Comparison of ENCODE assay signal across 21 cellular contexts in the genomic region with DNA sequence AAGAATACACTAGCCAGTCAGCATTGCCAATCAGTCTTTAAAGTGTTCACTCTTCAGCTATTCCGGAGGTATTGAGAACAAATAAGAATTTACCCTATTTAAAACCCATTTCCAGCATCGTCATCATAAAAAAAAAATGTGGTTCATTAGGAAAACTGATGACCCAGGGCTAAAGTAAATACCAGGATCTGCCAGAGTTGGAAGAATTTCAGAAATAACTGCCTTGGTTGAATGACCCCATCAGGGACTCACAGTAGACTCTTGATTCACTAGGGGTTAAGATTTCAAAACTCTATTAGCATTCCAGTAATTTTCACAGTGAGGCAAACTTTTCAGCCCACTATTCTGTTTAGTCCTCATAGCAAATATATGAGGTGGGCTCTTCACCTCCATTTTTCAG.
"Had no signal": no experiment of that assay in that cellular context is flagged by ENCODE, and none has a peak within 500 bp of the region (broad histone marks: within the 10 kb centered on the region; RNA-seq: fewer than 3 reads in every experiment).

No MANE protein-coding gene starts in this region.

- DNase-seq: activated B cell treated with CpG ODN at 0.5 μM for 24 hours; activated CD4-positive, alpha-beta T cell treated with anti-CD3 and anti-CD28 coated beads for 4 hours; activated CD4-positive, alpha-beta T cell treated with anti-CD3 and anti-CD28 coated beads, Interleukin-2, amount 50 U/mL, for 48 hours; activated CD8-positive, alpha-beta memory T cell treated with anti-CD3 and anti-CD28 coated beads, Interleukin-2, amount 50 U/mL, for 48 hours; activated naive CD4-positive, alpha-beta T cell treated with Interleukin-2 at 50 U/mL for 16 hours; activated naive CD8-positive, alpha-beta T cell treated with anti-CD3 and anti-CD28 coated beads for 36 hours; activated T-cell treated with anti-CD3 and anti-CD28 coated beads, Interleukin-2, amount 50 U/mL, for 4 hours; cortex of kidney; erythroblast; hippocampal formation; left colon; lower lobe of right lung; naive thymus-derived CD4-positive, alpha-beta T cell; stimulated activated CD4-positive, alpha-beta T cell treated with anti-CD3 and anti-CD28 coated beads, Interleukin-4, amount 100 ng/mL, for 24 hours; stimulated activated naive CD4-positive, alpha-beta T cell treated with Interleukin-2 at 50 U/mL for 16 hours; SW 1271; T-helper 17 cell; thyroid gland; upper lobe of right lung had no signal

- H3K4me3 ChIP-seq: lower lobe of right lung, neural progenitor cell, right atrium auricular region, thyroid gland, upper lobe of right lung had no signal
